Comparison of ENCODE assay signal across 2 cellular contexts in the genomic region with DNA sequence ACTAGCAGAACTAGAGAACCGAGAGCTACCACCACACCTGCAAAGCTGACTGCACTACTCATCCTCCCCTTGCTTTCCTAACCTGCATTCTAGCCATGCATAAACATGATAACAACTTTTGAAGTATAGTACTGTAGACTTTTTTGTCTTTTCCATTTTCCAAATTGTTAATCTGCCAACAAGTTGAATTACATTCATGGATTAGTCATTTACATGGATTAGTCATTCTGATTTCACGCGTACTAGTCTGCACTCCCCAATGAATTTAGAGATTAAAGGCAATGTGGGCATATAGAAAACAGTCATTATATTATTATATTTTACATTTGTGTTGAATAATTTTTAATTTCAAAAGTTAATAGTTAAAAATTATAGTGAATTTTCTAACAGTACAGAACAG.
A peak's percentile ranks its signal among the peaks of the same experiment; 100 is the strongest.
TF ChIP-seq lines count a peak whose summit lies in the region.

No MANE protein-coding gene starts in this region.

TF ChIP-seq in endothelial cell of umbilical vein, 7 proteins besides CTCF, POLR2A, EP300 and RAD21:
- TF ChIP-seq POLR2AphosphoS5 (IDR thresholded peaks at IDR 0.05; ENCODE audit: insufficient read depth, low read depth, low read length) = no peak
- peak; percentile 64 for TF ChIP-seq FOS (IDR thresholded peaks at IDR 0.05; ENCODE audit: borderline replicate concordance, insufficient read depth, low read length)
- TF ChIP-seq JUN (IDR thresholded peaks at IDR 0.05; ENCODE audit: borderline replicate concordance, insufficient read depth, insufficient read length, low read depth) = peak; percentile 37
TF ChIP-seq in endothelial cell of umbilical vein: peak in this region for 2.

TF ChIP-seq in HEK293T, 16 proteins besides CTCF, POLR2A, EP300 and RAD21:
- TF ChIP-seq HDGF (IDR thresholded peaks at IDR 0.05; ENCODE audit: borderline replicate concordance) (no peak), CTBP1 (IDR thresholded peaks at IDR 0.05; ENCODE audit: borderline replicate concordance) (no peak), FOXA1 (IDR thresholded peaks at IDR 0.05) (no peak), PKNOX1 (IDR thresholded peaks at IDR 0.05) (no peak), LEF1 (IDR thresholded peaks at IDR 0.05; ENCODE audit: borderline replicate concordance) (no peak), BHLHE40 (IDR thresholded peaks at IDR 0.05; ENCODE audit: borderline replicate concordance) (no peak), NFRKB (IDR thresholded peaks at IDR 0.05) (no peak), L3MBTL2 (conservative IDR thresholded peaks at IDR 0.05) (no peak), TARDBP (IDR thresholded peaks at IDR 0.05) (no peak), ELF4 (IDR thresholded peaks at IDR 0.05) (no peak)
